1 cellular context compared by ENCODE assay signal in genomic region chr12:65308601-65309071, GRCh38.
TF ChIP-seq lines count a peak whose summit lies in the region.

No MANE protein-coding gene starts in this region.

TF ChIP-seq in HCT116, 20 proteins besides CTCF, POLR2A, EP300 and RAD21:
- TF ChIP-seq FOSL1 (IDR thresholded peaks at IDR 0.05; ENCODE audit: low read depth) (no peak), MAX (IDR thresholded peaks at IDR 0.05) (0 out of 2 replicates have a peak, but pooled peaks have one; percentile 13), CBX3 (IDR thresholded peaks at IDR 0.05; ENCODE audit: low read depth) (0 out of 2 replicates have a peak, but pooled peaks have one; percentile 2)
